ENCODE assay signal across 16 cellular contexts in genomic region chr17:79073706-79074088, GRCh38. TPM values are rescaled to one million over a fixed set of nuclear protein-coding genes. Genes with fewer than 3 reads are reported as not detected.
A peak's percentile ranks its signal among the peaks of the same experiment; 100 is the strongest.
DNase-seq lines count a peak whose midpoint lies in the region; ATAC-seq and TF ChIP-seq lines count a peak whose summit lies in the region.
"Had no signal": no experiment of that assay in that cellular context is flagged by ENCODE, and none has a peak within 500 bp of the region (broad histone marks: within the 10 kb centered on the region; RNA-seq: fewer than 3 reads in every experiment).

No MANE protein-coding gene starts in this region.

- CTCF ChIA-PET in activated CD4-positive, alpha-beta T cell treated with anti-CD3 and anti-CD28 coated beads, Interleukin-2, amount 10 ng/mL, durations not matched to agents 7 days and 5 days (lab: Charles Lee), result interaction anchor here (1.5 to 2.7 kb wide), 3 partner anchors 9 to 14 kb away, joined by 4 to 8 read pairs (median 7); no protein-coding TSS in a partner anchor

- TF ChIP-seq CTCF in lower lobe of right lung (IDR thresholded peaks at IDR 0.05) (no peak), thoracic aorta (IDR thresholded peaks at IDR 0.05) (no peak)

- H3K4me1 ChIP-seq in lower lobe of right lung (peaks cover 22% of the 10 kb centered on the region), thoracic aorta (ENCODE audit: control insufficient read depth in 1 of 2, low read depth in 2 of 2) (peaks cover 11 to 28% of the 10 kb centered on the region in 2 donors)

- POLR2A ChIA-PET in activated CD4-positive, alpha-beta T cell treated with anti-CD3 and anti-CD28 coated beads, Interleukin-2, amount 10 ng/mL, durations not matched to agents 7 days and 5 days (lab: Charles Lee), result no interaction called here

- no peak overlapping the region for H3K27ac Mint-ChIP-seq in activated CD4-positive, alpha-beta T cell treated with anti-CD3 and anti-CD28 coated beads, Interleukin-2, amount 10 ng/mL, durations not matched to agents 7 days and 5 days
- H3K27ac Mint-ChIP-seq in T-helper 17 cell, result peak overlapping the region; percentile 75
- H3K27ac Mint-ChIP-seq: activated CD4-positive, alpha-beta T cell treated with anti-CD3 and anti-CD28 coated beads, Interleukin-2, amount 10 ng/mL, durations not matched to agents 24 days and 14 days; progenitor cell of endocrine pancreas had no signal

- no peak for ATAC-seq in T-helper 17 cell
- no peak for ATAC-seq in lower lobe of right lung
- ATAC-seq in thoracic aorta (ENCODE audit: insufficient number of reproducible peaks, low FRiP score, low read depth), result peak; percentile 29
- no peak for ATAC-seq in HG03521 (IDR thresholded peaks at IDR 0.05; ENCODE audit: unreplicated experiment)

- no peaks in the 10 kb centered on the region for H3K9me3 ChIP-seq in T-helper 17 cell (ENCODE audit: control insufficient read depth, low read length, poor library complexity, severe bottlenecking)
- H3K9me3 ChIP-seq in lower lobe of right lung, result no peaks in the 10 kb centered on the region
- no peaks in the 10 kb centered on the region for H3K9me3 ChIP-seq in thoracic aorta

- H3K36me3 Mint-ChIP-seq in activated CD4-positive, alpha-beta T cell treated with anti-CD3 and anti-CD28 coated beads, Interleukin-2, amount 10 ng/mL, durations not matched to agents 7 days and 5 days (ENCODE audit: low read depth), result no peaks in the 10 kb centered on the region
- no peaks in the 10 kb centered on the region for H3K36me3 Mint-ChIP-seq in T-helper 17 cell (ENCODE audit: low read depth)
- H3K36me3 Mint-ChIP-seq: CD4-positive, CD25-positive, alpha-beta regulatory T cell had no signal

- peaks cover 16% of the 10 kb centered on the region for H3K4me1 Mint-ChIP-seq in activated CD4-positive, alpha-beta T cell treated with anti-CD3 and anti-CD28 coated beads, Interleukin-2, amount 10 ng/mL, durations not matched to agents 7 days and 5 days
- peaks cover 9% of the 10 kb centered on the region for H3K4me1 Mint-ChIP-seq in T-helper 17 cell

- H3K36me3 ChIP-seq in lower lobe of right lung (peaks cover 18% of the 10 kb centered on the region), thoracic aorta (peaks cover 7% of the 10 kb centered on the region)

- intact Hi-C loops in lower lobe of right lung (cut with DNase I), result no loop called here

- H3K27me3 ChIP-seq in lower lobe of right lung (ENCODE audit: low read depth), result no peaks in the 10 kb centered on the region
- no peaks in the 10 kb centered on the region for H3K27me3 ChIP-seq in thoracic aorta (replicated peaks; ENCODE audit: insufficient read depth)

- H3K4me3 Mint-ChIP-seq in activated CD4-positive, alpha-beta T cell treated with anti-CD3 and anti-CD28 coated beads, Interleukin-2, amount 10 ng/mL, durations not matched to agents 7 days and 5 days, result peak overlapping the region; percentile 71
- no peak overlapping the region for H3K4me3 Mint-ChIP-seq in T-helper 17 cell

- no peak overlapping the region for H3K4me3 ChIP-seq in lower lobe of right lung
- H3K4me3 ChIP-seq in thoracic aorta, result no peak overlapping the region

- H3K9me3 Mint-ChIP-seq in activated CD4-positive, alpha-beta T cell treated with anti-CD3 and anti-CD28 coated beads, Interleukin-2, amount 10 ng/mL, durations not matched to agents 7 days and 5 days, result no peaks in the 10 kb centered on the region
- H3K9me3 Mint-ChIP-seq: activated CD4-positive, alpha-beta T cell treated with anti-CD3 and anti-CD28 coated beads, Interleukin-2, amount 10 ng/mL, durations not matched to agents 24 days and 14 days; activated T-cell treated with anti-CD3 and anti-CD28 coated beads, Interleukin-2, amount 50 U/mL, for 24 hours; CD4-positive, CD25-positive, alpha-beta regulatory T cell had no signal

- no peak for DNase-seq in activated CD4-positive, alpha-beta T cell treated with anti-CD3 and anti-CD28 coated beads, Interleukin-2, amount 10 ng/mL, durations not matched to agents 7 days and 5 days
- DNase-seq in activated CD4-positive, alpha-beta T cell treated with anti-CD3 and anti-CD28 coated beads, Interleukin-2, amount 50 U/mL, for 4 hours, result no peak
- DNase-seq in T-helper 17 cell (no peak), lower lobe of right lung (peak; percentile 34), thoracic aorta (ENCODE audit: low spot score) (no peak), NK-92 (lab: John Stamatoyannopoulos, UW; ENCODE audit: unreplicated experiment) (no peak), RKO (ENCODE audit: low spot score) (no peak)
- DNase-seq: activated CD4-positive, alpha-beta T cell treated with anti-CD3 and anti-CD28 coated beads, Interleukin-2, amount 10 ng/mL, durations not matched to agents 24 days and 14 days; activated T-cell treated with anti-CD3 and anti-CD28 coated beads, Interleukin-2, amount 50 U/mL, for 24 hours; CD4-positive, CD25-positive, alpha-beta regulatory T cell; cortex of kidney; kidney; NCI-H446 treated with DMSO at 0.1 percent for 48 hours had no signal

- peak overlapping the region; percentile 87 for H3K27ac ChIP-seq in lower lobe of right lung
- peak overlapping the region; percentile 67 to 76 for H3K27ac ChIP-seq in thoracic aorta
- H3K27ac ChIP-seq: HL-60 had no signal

- H3K27me3 Mint-ChIP-seq in activated CD4-positive, alpha-beta T cell treated with anti-CD3 and anti-CD28 coated beads, Interleukin-2, amount 10 ng/mL, durations not matched to agents 7 days and 5 days, result peaks cover 2% of the 10 kb centered on the region
- no peaks in the 10 kb centered on the region for H3K27me3 Mint-ChIP-seq in T-helper 17 cell
- H3K27me3 Mint-ChIP-seq: activated T-cell treated with anti-CD3 and anti-CD28 coated beads, Interleukin-2, amount 50 U/mL, for 24 hours; CD4-positive, CD25-positive, alpha-beta regulatory T cell had no signal

RNA-seq across cellular contexts. Expression of gene ENGASE, which starts 0.9 kb away (rescaled TPM):
- 10 to 100 TPM; 30.8 to 36.1 TPM for total RNA-seq in activated CD4-positive, alpha-beta T cell treated with anti-CD3 and anti-CD28 coated beads, Interleukin-2, amount 10 ng/mL, durations not matched to agents 7 days and 5 days
- total RNA-seq in T-helper 17 cell (10 to 100 TPM; 56.2 to 60.1 TPM), lower lobe of right lung (56.4 TPM), thoracic aorta (10 to 100 TPM; 50.0 to 75.9 TPM)

RNA-seq across cellular contexts. Expression of gene C1QTNF1, which starts 49.7 kb away (rescaled TPM):
- total RNA-seq in activated CD4-positive, alpha-beta T cell treated with anti-CD3 and anti-CD28 coated beads, Interleukin-2, amount 10 ng/mL, durations not matched to agents 7 days and 5 days, result not detected
- total RNA-seq in T-helper 17 cell, result under 1 TPM in 1 of 2 donors, not detected in 1; 0.13 TPM
- 24.9 TPM for total RNA-seq in lower lobe of right lung
- 100 to 1,000 TPM; 445 to 518 TPM for total RNA-seq in thoracic aorta
- total RNA-seq: activated CD4-positive, alpha-beta T cell treated with anti-CD3 and anti-CD28 coated beads, Interleukin-2, amount 10 ng/mL, durations not matched to agents 24 days and 14 days; CD4-positive, CD25-positive, alpha-beta regulatory T cell had no signal

Comparison
In these comparisons a context has a peak if more than half of its experiments do, and no peak if none do; other contexts are left out.
1. RNA of gene C1QTNF1, which starts 49.7 kb away (total RNA-seq): 445 to 518 TPM in thoracic aorta and 24.9 TPM in lower lobe of right lung (single experiment); 0.13 TPM in T-helper 17 cell and not detected in activated CD4-positive, alpha-beta T cell treated with anti-CD3 and anti-CD28 coated beads, Interleukin-2, amount 10 ng/mL, durations not matched to agents 7 days and 5 days; every median in the first group is over 10 times any median in the second.